21 cellular contexts compared by ENCODE assay signal in the genomic region with DNA sequence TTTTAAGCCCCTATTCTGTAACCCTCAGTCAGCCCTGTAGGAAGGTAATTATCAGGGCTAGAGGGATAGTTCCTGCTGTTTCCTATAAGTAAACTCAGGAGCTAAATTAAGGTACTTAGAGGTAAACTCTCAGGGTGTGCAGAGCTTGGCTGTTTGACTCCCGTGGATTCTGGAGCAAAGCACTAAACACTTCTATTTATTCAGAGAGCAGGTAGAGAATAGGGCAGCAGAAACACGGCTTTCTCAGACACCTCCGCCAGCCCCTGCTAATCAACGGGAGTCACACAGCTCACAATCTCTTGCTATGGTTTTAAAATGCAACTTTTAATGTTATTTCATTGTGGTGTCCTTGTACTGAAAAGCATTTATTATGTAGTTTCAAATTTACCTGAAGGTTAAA. TPM values are rescaled to one million over a fixed set of nuclear protein-coding genes. Genes with fewer than 3 reads are reported as not detected.
DNase-seq lines count a peak whose midpoint lies in the region; ATAC-seq and TF ChIP-seq lines count a peak whose summit lies in the region.
"Had no signal": no experiment of that assay in that cellular context is flagged by ENCODE, and none has a peak within 500 bp of the region (broad histone marks: within the 10 kb centered on the region; RNA-seq: fewer than 3 reads in every experiment).

No MANE protein-coding gene starts in this region.

- H3K27me3 ChIP-seq in BLaER1 (no peaks in the 10 kb centered on the region), body of pancreas (no peaks in the 10 kb centered on the region), neural cell (ENCODE audit: insufficient read depth, low read depth, low read length) (no peaks in the 10 kb centered on the region)

- intact Hi-C loops in body of pancreas (cut with DNase I) (no loop called here), head of caudate nucleus (cut with DNase I) (no loop called here)

- ATAC-seq in body of pancreas, result peak; percentile 45
- ATAC-seq: activated naive CD4-positive, alpha-beta T cell treated with anti-CD3 and anti-CD28 coated beads, Interleukin-2, amount 50 U/mL, for 72 hours; stimulated activated memory B cell treated with anti-CD40 and anti-IgM and Interleukin-4, amounts not matched to agents 10 μg/mL and 1 μg/mL and 100 μg/mL, for 72 hours had no signal

- H3K36me3 ChIP-seq in BLaER1 (no peaks in the 10 kb centered on the region), body of pancreas (replicated peaks in 1 of 2; ENCODE audit: insufficient read depth in 1 of 2, low read depth in 2 of 2) (no peaks in the 10 kb centered on the region), neural cell (ENCODE audit: insufficient read depth, low read length) (no peaks in the 10 kb centered on the region)

- H3F3A ChIP-seq in neural cell (ENCODE audit: insufficient read depth, low read length, poor library complexity, severe bottlenecking), result no peaks in the 10 kb centered on the region

- TF ChIP-seq CTCF in body of pancreas (IDR thresholded peaks at IDR 0.05) (no peak), neural cell (IDR thresholded peaks at IDR 0.05; ENCODE audit: poor library complexity, severe bottlenecking) (no peak)

- peaks cover 18% of the 10 kb centered on the region for H3K4me1 ChIP-seq in BLaER1
- peaks cover 3% of the 10 kb centered on the region for H3K4me1 ChIP-seq in body of pancreas

- 33 to 34% methylated on average over 4 of the region's 4 CpGs for WGBS in body of pancreas, 2 donors

- no peaks in the 10 kb centered on the region for H3K79me2 ChIP-seq in neural cell (replicated peaks; ENCODE audit: insufficient read depth, low read length)

- DNase-seq in NCI-H1092 (lab: John Stamatoyannopoulos, UW) (peak; percentile 9), body of pancreas (no peak), A172 (ENCODE audit: low spot score) (no peak), head of caudate nucleus (no peak), NCI-H446 treated with DMSO at 0.1 percent for 48 hours (lab: John Stamatoyannopoulos, UW) (no peak)
- DNase-seq: activated CD4-positive, alpha-beta T cell treated with anti-CD3 and anti-CD28 coated beads, Interleukin-2, amount 10 ng/mL, durations not matched to agents 7 days and 5 days; CD4-positive, CD25-positive, alpha-beta regulatory T cell; central memory CD4-positive, alpha-beta T cell; HFFc6; mesendoderm; NCI-H526 treated with DMSO at 0.1 percent for 48 hours; retina; stimulated activated CD4-positive, alpha-beta T cell treated with anti-CD3 and anti-CD28 coated beads, Interleukin-4, amount 100 ng/mL, for 1 hour had no signal

- H3K9me3 ChIP-seq in BLaER1 (no peaks in the 10 kb centered on the region), body of pancreas (no peaks in the 10 kb centered on the region), neural cell (ENCODE audit: low read length) (no peaks in the 10 kb centered on the region)

- TF ChIP-seq RAD21 in neural cell (conservative IDR thresholded peaks at IDR 0.05), result no peak

- no peak for TF ChIP-seq POLR2A in body of pancreas (IDR thresholded peaks at IDR 0.05)

- H4K20me1 ChIP-seq in BLaER1 (no peaks in the 10 kb centered on the region), neural cell (ENCODE audit: insufficient read depth) (no peaks in the 10 kb centered on the region)

- H3K27ac ChIP-seq in BLaER1 (no peak overlapping the region), body of pancreas (peak overlapping the region in 1 of 4 donors; percentile 2), neural cell (ENCODE audit: low read length) (no peak overlapping the region)
- H3K27ac ChIP-seq: epithelial cell of prostate, VCaP had no signal

- H3K4me3 ChIP-seq in BLaER1 (no peak overlapping the region), body of pancreas (no peak overlapping the region), neural cell (ENCODE audit: low read length) (peak overlapping the region; percentile 3)

- no peak for TF ChIP-seq EP300 in neural cell (conservative IDR thresholded peaks at IDR 0.05; ENCODE audit: poor library complexity, severe bottlenecking)

- no peak overlapping the region for H2AFZ ChIP-seq in neural cell (ENCODE audit: low read depth, low read length)

- no peaks in the 10 kb centered on the region for H3K9me2 ChIP-seq in neural cell (ENCODE audit: insufficient read depth, low read length)

- H3K4me2 ChIP-seq in BLaER1 (peak overlapping the region; percentile 58), neural cell (ENCODE audit: low read length) (peak overlapping the region; percentile 11)

- H3K9ac ChIP-seq in BLaER1, result no peak overlapping the region
- H3K9ac ChIP-seq in neural cell (ENCODE audit: low read length), result no peak overlapping the region

TF ChIP-seq in neural cell, 6 proteins besides CTCF, POLR2A, EP300 and RAD21:
- TF ChIP-seq SMC3 (conservative IDR thresholded peaks at IDR 0.05; ENCODE audit: poor library complexity), result no peak
- peak; percentile 29 for TF ChIP-seq POLR2AphosphoS5 (IDR thresholded peaks at IDR 0.05)
TF ChIP-seq in neural cell: peak in this region for 1.

RNA-seq across cellular contexts. Expression of gene PRKN, which starts 21.8 kb away (rescaled TPM):
- 1 to 10 TPM; 6.7 to 8.2 TPM for total RNA-seq in body of pancreas
- polyA plus RNA-seq in neural cell, result 1.2 and 3.4 TPM in 2 replicates
- polyA minus RNA-seq in neural cell, result 6.3 and 8.7 TPM in 2 replicates
- total RNA-seq in A172 (2014; rRNA removed; shearing (Covaris generic)), result 0.41 and 0.43 TPM in 2 replicates
- total RNA-seq: activated T-helper 1 cell treated with anti-CD3 and anti-CD28 coated beads, Interleukin-12 subunit alpha, Interleukin-12 subunit beta, Interleukin-2, Interleukin-4 antibody, amounts not matched to agents 30 ng/mL and 10 ng/mL and 1 ng/mL, durations not matched to agents 14 hours and 24 hours and 36 hours had no signal

RNA-seq across cellular contexts. Expression of gene PACRG, which starts 22.0 kb away (rescaled TPM):
- total RNA-seq in body of pancreas, result 10 to 100 TPM in 1 of 2 donors, 1 to 10 TPM in 1; 7.8 to 10.9 TPM
- polyA plus RNA-seq in neural cell, result 6.9 and 16.6 TPM in 2 replicates
- 8.8 and 13.9 TPM in 2 replicates for polyA minus RNA-seq in neural cell
- total RNA-seq in A172 (2014; rRNA removed; shearing (Covaris generic)), result not detected in 2 replicates
- total RNA-seq: HFFc6 had no signal
- polyA plus RNA-seq: IgD-negative memory B cell had no signal
